ENCODE assay signal across 7 cellular contexts in genomic region chr17:51164911-51165679, GRCh38. TPM values are rescaled to one million over a fixed set of nuclear protein-coding genes. Genes with fewer than 3 reads are reported as not detected.
DNase-seq lines count a peak whose midpoint lies in the region; ATAC-seq and TF ChIP-seq lines count a peak whose summit lies in the region.

No MANE protein-coding gene starts in this region.

- DNase-seq in GM23248 (no peak), NCI-H748 (lab: John Stamatoyannopoulos, UW; ENCODE audit: unreplicated experiment) (peak; percentile 40), colonic mucosa (no peak), NCI-H1092 treated with DMSO at 0.1 percent for 48 hours (lab: John Stamatoyannopoulos, UW) (no peak), foreskin fibroblast (no peak)

- H3K27ac ChIP-seq in GM23248 (peak overlapping the region; percentile 90), colonic mucosa (peak overlapping the region; percentile 76)

- peaks cover 21% of the 10 kb centered on the region for H3K4me1 Mint-ChIP-seq in nephron

- peak overlapping the region; percentile 85 for H3K4me2 ChIP-seq in GM23248 (ENCODE audit: unreplicated experiment)

- H3K9ac ChIP-seq in GM23248: peak overlapping the region; percentile 91
- H3K9ac ChIP-seq in colonic mucosa (ENCODE audit: low read depth in 2 of 2, low read length in 2 of 2): peak overlapping the region; percentile 98 to 100

- no peaks in the 10 kb centered on the region for H3K27me3 ChIP-seq in GM23248 (replicated peaks; ENCODE audit: insufficient read depth)
- no peaks in the 10 kb centered on the region for H3K27me3 ChIP-seq in colonic mucosa

- H3K4me3 ChIP-seq in GM23248 (0 out of 2 replicates have a peak overlapping the region, but pooled peaks have one; percentile 79), colonic mucosa (peak overlapping the region; percentile 61), foreskin fibroblast (ENCODE audit: low read depth in 1 of 2, low read length in 2 of 2) (peak overlapping the region in 1 of 2 donors; percentile 74)

- intact Hi-C loops in colonic mucosa (cut with DNase I): no loop called here

- no peaks in the 10 kb centered on the region for H4K20me1 ChIP-seq in GM23248 (ENCODE audit: insufficient read depth)

- no peaks in the 10 kb centered on the region for H3K27me3 Mint-ChIP-seq in nephron (ENCODE audit: low read depth)

- H3K4me1 ChIP-seq in GM23248 (ENCODE audit: insufficient read depth): peaks cover 8% of the 10 kb centered on the region
- H3K4me1 ChIP-seq in colonic mucosa: no peaks in the 10 kb centered on the region

- no peaks in the 10 kb centered on the region for H3K9me2 ChIP-seq in GM23248 (ENCODE audit: insufficient read depth)

- peak overlapping the region; percentile 91 to 92 (median 92) for H3K4me3 Mint-ChIP-seq in nephron

- H2AFZ ChIP-seq in GM23248: peak overlapping the region; percentile 92

- H3K79me2 ChIP-seq in GM23248 (ENCODE audit: insufficient read depth): peaks cover 36% of the 10 kb centered on the region

- in situ Hi-C loops in GM23248 (cut with MboI): no loop called here

- H3K9me3 ChIP-seq in GM23248 (ENCODE audit: low read depth): no peaks in the 10 kb centered on the region
- H3K9me3 ChIP-seq in colonic mucosa: no peaks in the 10 kb centered on the region

- 0 out of 2 replicates have a peak, but pooled peaks cover 24% of the 10 kb centered on the region for H3F3A ChIP-seq in GM23248 (ENCODE audit: insufficient read depth)

- no peaks in the 10 kb centered on the region for H3K9me3 Mint-ChIP-seq in nephron

- no peak for ATAC-seq in GM21381 (IDR thresholded peaks at IDR 0.05; ENCODE audit: unreplicated experiment)

- H3K27ac Mint-ChIP-seq in nephron: peak overlapping the region; percentile 80 to 96 (median 95)

- H3K36me3 ChIP-seq in GM23248 (ENCODE audit: low read depth): peaks cover 41% of the 10 kb centered on the region
- no peaks in the 10 kb centered on the region for H3K36me3 ChIP-seq in colonic mucosa

- no peak for TF ChIP-seq CTCF in colonic mucosa (IDR thresholded peaks at IDR 0.05)
- no peak for TF ChIP-seq CTCF in nephron (IDR thresholded peaks at IDR 0.05; ENCODE audit: unreplicated experiment in 3 of 3)
- no peak for TF ChIP-seq CTCF in foreskin fibroblast (IDR thresholded peaks at IDR 0.05; ENCODE audit: low read depth, low read length)

- peaks cover 49% of the 10 kb centered on the region for H3K36me3 Mint-ChIP-seq in nephron (ENCODE audit: low read depth)

- 76 to 80% methylated on average over 16 of the region's 16 CpGs for WGBS in GM23248 (ENCODE audit: low coverage in 1 of 2, low lambda C conversion rate in 2 of 2, missing lambda C conversion rate in 2 of 2), 2 experiments

RNA-seq across cellular contexts. Expression of gene NME2, which starts 1.1 kb away (rescaled TPM):
- 673 and 725 TPM in 2 replicates for total RNA-seq in GM23248 (2014; rRNA removed; shearing (Covaris generic))
- 919 and 933 TPM in 2 replicates for polyA plus RNA-seq in GM23248 (2016; fragmentation: Nextera tagmentation; extraction: Ambion mirVana)
- 100 to 1,000 TPM; 428 to 708 TPM for total RNA-seq in colonic mucosa

RNA-seq across cellular contexts. Expression of gene NME1, which starts 11.7 kb away (rescaled TPM):
- 132 and 133 TPM in 2 replicates for total RNA-seq in GM23248 (2014; rRNA removed; shearing (Covaris generic))
- 242 and 250 TPM in 2 replicates for polyA plus RNA-seq in GM23248 (2016; fragmentation: Nextera tagmentation; extraction: Ambion mirVana)
- 100 to 1,000 TPM in 1 of 2 donors, 10 to 100 TPM in 1; 37.1 to 168 TPM for total RNA-seq in colonic mucosa

RNA-seq across cellular contexts. Expression of gene SPAG9, which starts 44.4 kb away (rescaled TPM):
- 50.3 and 58.8 TPM in 2 replicates for total RNA-seq in GM23248 (2014; rRNA removed; shearing (Covaris generic))
- polyA plus RNA-seq in GM23248 (2016; fragmentation: Nextera tagmentation; extraction: Ambion mirVana): 19.9 and 21.5 TPM in 2 replicates
- 10 to 100 TPM; 46.0 to 67.0 TPM for total RNA-seq in colonic mucosa
